In genomic region chr20:4299250-4299649, GRCh38 we compare ENCODE assay signal across 6 cellular contexts. TPM values are rescaled to one million over a fixed set of nuclear protein-coding genes. Genes with fewer than 3 reads are reported as not detected.
"Had no signal": no experiment of that assay in that cellular context is flagged by ENCODE, and none has a peak within 500 bp of the region (broad histone marks: within the 10 kb centered on the region; RNA-seq: fewer than 3 reads in every experiment).

No MANE protein-coding gene starts in this region.

- H3K36me3 Mint-ChIP-seq: IgD-negative memory B cell had no signal

- H3K27ac Mint-ChIP-seq: GM23338, H9, IgD-negative memory B cell had no signal

- H3K4me2 ChIP-seq: GM23338 had no signal

- H3K9me3 Mint-ChIP-seq: GM23338, H9, HFFc6 had no signal

- ATAC-seq: GM23338 had no signal

- H3K4me1 Mint-ChIP-seq: IgD-negative memory B cell had no signal

- H2AFZ ChIP-seq: GM23338 had no signal

- H3K4me3 Mint-ChIP-seq: GM23338, H9, HFFc6, IgD-negative memory B cell had no signal

- H3K4me3 ChIP-seq: GM23338 had no signal

- DNase-seq: H9, HFFc6, KBM-7 had no signal

RNA-seq across cellular contexts. Expression of gene ADRA1D, which starts 50.2 kb away (rescaled TPM):
- total RNA-seq: HT-29 had no signal
- polyA plus RNA-seq: GM23338, IgD-negative memory B cell had no signal
